In the genomic region with DNA sequence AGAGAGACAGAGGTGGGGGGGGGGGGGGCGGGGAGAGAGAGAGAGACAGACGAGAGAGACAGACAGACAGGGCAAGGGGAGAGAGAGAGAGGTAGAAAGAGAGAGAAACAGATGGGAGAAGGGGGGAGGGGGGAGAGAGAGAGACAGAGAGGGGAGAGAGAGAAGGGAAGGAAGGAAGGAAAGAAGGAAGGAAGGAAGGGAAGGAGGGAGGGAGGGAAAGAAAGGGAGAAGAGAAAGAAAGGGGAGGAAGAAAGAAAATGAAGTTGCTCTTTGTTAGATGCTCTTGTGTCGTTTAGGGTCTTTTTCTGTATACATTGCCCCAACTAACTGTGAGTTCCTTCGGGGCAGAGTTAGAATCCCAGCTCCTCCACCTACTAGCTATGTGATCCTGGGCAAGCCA, we compare ENCODE assay signal across 27 cellular contexts. TPM values are rescaled to one million over a fixed set of nuclear protein-coding genes. Genes with fewer than 3 reads are reported as not detected.
DNase-seq lines count a peak whose midpoint lies in the region; ATAC-seq, FAIRE-seq and TF ChIP-seq lines count a peak whose summit lies in the region.
"Had no signal": no experiment of that assay in that cellular context is flagged by ENCODE, and none has a peak within 500 bp of the region (broad histone marks: within the 10 kb centered on the region; RNA-seq: fewer than 3 reads in every experiment).

No MANE protein-coding gene starts in this region.

- in situ Hi-C loops in K562 (cut with MboI), result no loop called here

- no peak overlapping the region for H3K4me3 ChIP-seq in K562
- H3K4me3 ChIP-seq: BLaER1, GM12878 had no signal

- H2BK12ac ChIP-seq in H9 (ENCODE audit: insufficient read length, low read depth, low read length), result no peak overlapping the region

- no peak overlapping the region for H4K8ac ChIP-seq in H9 (replicated peaks; ENCODE audit: insufficient read length, low read depth, low read length)

- intact Hi-C loops in K562 (cut with micrococcal nuclease), result no loop called here

- no peaks in the 10 kb centered on the region for H3K36me3 Mint-ChIP-seq in H9 (ENCODE audit: insufficient read depth in 1 of 3, low read depth in 3 of 3)
- H3K36me3 Mint-ChIP-seq: CD14-positive monocyte; CD4-positive, alpha-beta memory T cell; CD4-positive, CD25-positive, alpha-beta regulatory T cell; CD8-positive, alpha-beta memory T cell had no signal

- POLR2A ChIA-PET in K562 (lab: Yijun Ruan, JAX), result no interaction called here

- no peak overlapping the region for H2BK15ac ChIP-seq in H9 (ENCODE audit: low read depth, low read length)

- TF ChIP-seq CTCF in H9 (conservative IDR thresholded peaks at IDR 0.05) (no peak), K562 (IDR thresholded peaks at IDR 0.05 in 2 of 3, conservative IDR thresholded peaks at IDR 0.05 in 1 of 3; ENCODE audit: insufficient read depth in 2 of 3, low read depth in 1 of 3, low read length in 3 of 3) (no peak)

- H2AK5ac ChIP-seq in H9 (ENCODE audit: insufficient read length, low read length), result no peak overlapping the region

- CTCF ChIA-PET in K562 (lab: Yijun Ruan, JAX; ENCODE audit: low intra/inter-chr PET ratio), result interaction anchor here (2.0 to 3.0 kb wide), 3 partner anchors 74 to 648 kb away, joined by 9 to 26 read pairs (median 12); no protein-coding TSS in a partner anchor

- H2BK120ac ChIP-seq in H9 (ENCODE audit: low read depth, low read length, poor library complexity, severe bottlenecking), result no peak overlapping the region

- no peak for TF ChIP-seq RAD21 in K562 (CRISPR knock-in tag; conservative IDR thresholded peaks at IDR 0.05 in 1 of 2, IDR thresholded peaks at IDR 0.05 in 1 of 2)

- H2BK5ac ChIP-seq in H9 (ENCODE audit: insufficient read length, low read length), result no peak overlapping the region

- BruUV-seq in K562 (replicated peaks; lab: Mats Ljungman, UMichigan), result no TSS peak

- H3K18ac ChIP-seq in H9 (ENCODE audit: insufficient read length, low read depth, low read length), result no peak overlapping the region

- peaks cover 29% of the 10 kb centered on the region for H3K27me3 Mint-ChIP-seq in H9 (ENCODE audit: low read depth)

- peaks cover 24 to 38% of the 10 kb centered on the region in 2 experiments for H3K4me1 Mint-ChIP-seq in H9

- H3T11ph ChIP-seq in H9 (ENCODE audit: low read length), result no peak overlapping the region

- no peak overlapping the region for H3K27ac ChIP-seq in H9 (ENCODE audit: insufficient read length, low read depth, low read length)
- no peak overlapping the region for H3K27ac ChIP-seq in K562 (ENCODE audit: extremely low read depth, low read depth, low read length)
- H3K27ac ChIP-seq: BLaER1 had no signal

- no peak for ATAC-seq in K562
- ATAC-seq in GM21619 (IDR thresholded peaks at IDR 0.05; ENCODE audit: unreplicated experiment), result no peak
- ATAC-seq: GM12878 had no signal

- H3K9me3 ChIP-seq in H9 (ENCODE audit: control insufficient read depth, low read depth, low read length), result no peaks in the 10 kb centered on the region
- H3K9me3 ChIP-seq in K562 (replicated peaks; ENCODE audit: control insufficient read depth, insufficient read depth, low read depth, low read length), result no peaks in the 10 kb centered on the region
- H3K9me3 ChIP-seq: BE2C, BLaER1 had no signal

- H3K79me2 ChIP-seq in H9 (ENCODE audit: insufficient read depth, low read length) (no peaks in the 10 kb centered on the region), K562 (ENCODE audit: control insufficient read depth, insufficient read depth, low read length) (no peaks in the 10 kb centered on the region)

- WGBS in H9 (ENCODE audit: extremely low coverage, insufficient read length, low lambda C conversion rate), result no CpG with 5 or more reads among the region's 4 CpGs
- WGBS in K562 (ENCODE audit: insufficient coverage, low coverage, missing lambda C conversion rate), result 4% methylated on average over 2 of the region's 4 CpGs

- H3K4ac ChIP-seq in H9 (ENCODE audit: low read depth, low read length), result no peak overlapping the region

- no peaks in the 10 kb centered on the region for H3K79me1 ChIP-seq in H9 (ENCODE audit: insufficient read depth, low read depth, low read length, poor library complexity, severe bottlenecking)

- H4K20me1 ChIP-seq in H9 (ENCODE audit: control insufficient read depth, insufficient read depth, insufficient read length) (no peaks in the 10 kb centered on the region), K562 (replicated peaks; ENCODE audit: control insufficient read depth, insufficient read depth, low read length) (no peaks in the 10 kb centered on the region)
- H4K20me1 ChIP-seq: BLaER1 had no signal

- peaks cover 3% of the 10 kb centered on the region for H3K23me2 ChIP-seq in H9 (ENCODE audit: insufficient read length, low read depth, low read length, poor library complexity, severe bottlenecking)

- no peak overlapping the region for H4K5ac ChIP-seq in H9 (ENCODE audit: insufficient read length, low read depth, low read length)

- no peak for FAIRE-seq in K562 (lab: Jason Lieb, UNC)
- FAIRE-seq: A204.1, GM12878, GM12892, GM18507, GM19239 had no signal

- no peak overlapping the region for H3K56ac ChIP-seq in H9 (ENCODE audit: insufficient read length, low read depth, low read length)

- no peaks in the 10 kb centered on the region; the same call in 1 of the 2 replicates for H3K4me1 ChIP-seq in H9 (ENCODE audit: insufficient read depth, low read length)
- peaks cover 0 to 4% of the 10 kb centered on the region in 2 experiments; a peak in 1 of 5 replicates for H3K4me1 ChIP-seq in K562 (replicated peaks in 1 of 2; ENCODE audit: control insufficient read depth in 2 of 2, insufficient read depth in 2 of 2, low read length in 2 of 2)
- H3K4me1 ChIP-seq: BE2C had no signal

- H3K4me2 ChIP-seq in H9 (ENCODE audit: insufficient read depth, insufficient read length, low read length), result no peak overlapping the region
- no peak overlapping the region for H3K4me2 ChIP-seq in K562 (ENCODE audit: insufficient read depth, low read length)
- H3K4me2 ChIP-seq: BLaER1 had no signal

- H3K14ac ChIP-seq in H9 (ENCODE audit: insufficient read depth, low read length), result no peak overlapping the region

- DNase-seq in H9 (peak; percentile 4), K562 (ENCODE audit: extremely low read depth in 1 of 4, low spot score in 3 of 4) (no peak), NCI-H526 (lab: John Stamatoyannopoulos, UW) (no peak)
- DNase-seq in activated CD4-positive, alpha-beta T cell treated with anti-CD3 and anti-CD28 coated beads for 48 hours, result no peak
- DNase-seq: 8988T; ACHN; BE2C; C1 segment of cervical spinal cord; CD4-positive, alpha-beta memory T cell; CD4-positive, CD25-positive, alpha-beta regulatory T cell; CD8-positive, alpha-beta memory T cell; COR-L47; DMS 273 treated with DMSO at 0.1 percent for 48 hours; DMS153; DMS53; DMS79; DND-41; EL; GDM1 had no signal

- no peak for TF ChIP-seq POLR2A in K562 (conservative IDR thresholded peaks at IDR 0.05)

- no peak for TF ChIP-seq EP300 in K562 (IDR thresholded peaks at IDR 0.05; ENCODE audit: low read length)

- H3K27me3 ChIP-seq in H9 (ENCODE audit: insufficient read depth, low read length) (no peaks in the 10 kb centered on the region; the same call in 1 of the 2 replicates), K562 (ENCODE audit: control insufficient read depth in 2 of 2, insufficient read depth in 2 of 2, low read length in 2 of 2) (peaks cover 18 to 48% of the 10 kb centered on the region in 2 experiments; a peak in 3 of 5 replicates)

- no peaks in the 10 kb centered on the region for H3K36me3 ChIP-seq in K562 (ENCODE audit: control insufficient read depth, insufficient read depth, low read length)
- H3K36me3 ChIP-seq: BE2C, BLaER1 had no signal

- H2AFZ ChIP-seq in H9 (ENCODE audit: low read length) (no peak overlapping the region), K562 (ENCODE audit: low read depth, low read length) (no peak overlapping the region)

- H3K9me3 Mint-ChIP-seq in H9, result no peaks in the 10 kb centered on the region; a peak in 2 of 5 replicates
- H3K9me3 Mint-ChIP-seq: CD14-positive monocyte; CD4-positive, alpha-beta memory T cell; CD4-positive, CD25-positive, alpha-beta regulatory T cell; CD8-positive, alpha-beta memory T cell had no signal

- no peak overlapping the region for H3K9ac ChIP-seq in H9 (ENCODE audit: extremely low read depth, insufficient read length, low read length)
- H3K9ac ChIP-seq in K562 (ENCODE audit: insufficient read depth in 1 of 2, low read depth in 2 of 2, low read length in 2 of 2), result no peak overlapping the region
- H3K9ac ChIP-seq: BLaER1 had no signal

- no peak overlapping the region for H3K27ac Mint-ChIP-seq in H9
- H3K27ac Mint-ChIP-seq: CD14-positive monocyte; CD4-positive, alpha-beta memory T cell; CD4-positive, CD25-positive, alpha-beta regulatory T cell had no signal

- H4K91ac ChIP-seq in H9 (ENCODE audit: insufficient read length, low read depth, low read length), result no peak overlapping the region

- H2BK20ac ChIP-seq in H9 (ENCODE audit: low read depth, low read length, poor library complexity, severe bottlenecking), result no peak overlapping the region

- no peak overlapping the region for H3K23ac ChIP-seq in H9 (ENCODE audit: insufficient read length, low read depth, low read length)

- H3K9me1 ChIP-seq in K562 (ENCODE audit: control insufficient read depth, insufficient read depth, low read length), result no peaks in the 10 kb centered on the region

- no peak overlapping the region for H3K4me3 Mint-ChIP-seq in H9
- H3K4me3 Mint-ChIP-seq: CD4-positive, alpha-beta memory T cell; CD4-positive, CD25-positive, alpha-beta regulatory T cell; CD8-positive, alpha-beta memory T cell had no signal

TF ChIP-seq in K562, 482 proteins besides CTCF, POLR2A, EP300 and RAD21 (continues in another document):
- TF ChIP-seq ZNF589 (CRISPR knock-in tag; IDR thresholded peaks at IDR 0.05; ENCODE audit: low read depth), result no peak
- TF ChIP-seq MTA3 (IDR thresholded peaks at IDR 0.05; ENCODE audit: borderline replicate concordance), result no peak
- no peak for TF ChIP-seq E2F3 (CRISPR knock-in tag; IDR thresholded peaks at IDR 0.05)

RNA-seq across cellular contexts. Expression of a gene that starts 19.0 kb away (rescaled TPM):
- 0.59 and 1.0 TPM in 2 replicates for total RNA-seq in H9 (2021)
- total RNA-seq in K562 (2011; cell fraction: chromatin; rRNA removed; ENCODE audit: low replicate concordance), result not detected in 2 replicates
- total RNA-seq in K562 (2011; cell fraction: nucleolus; rRNA removed), result not detected in 2 replicates
- not detected in 2 replicates for total RNA-seq in K562 (2011; cell fraction: nucleoplasm; rRNA removed)
- not detected in 2 replicates for total RNA-seq in K562 (2014; rRNA removed)
- total RNA-seq in K562 (2014; rRNA removed; fragmentation: Illumina TruSeq; extraction: Trizol), result not detected in 2 replicates
- total RNA-seq in K562 (2015; rRNA removed; fragmentation: Illumina TruSeq; extraction: Trizol), result not detected in 2 replicates
- total RNA-seq in K562 (2021), result 0.04 TPM in 1 of 2 replicates, not detected in the other
- polyA plus RNA-seq in K562 (2011; rRNA removed), result not detected in 2 replicates
- polyA plus RNA-seq in K562 (2011; cell fraction: cytosol; rRNA removed), result not detected in 2 replicates
- polyA plus RNA-seq in K562 (2011; cell fraction: nucleus; rRNA removed), result not detected in 2 replicates
- polyA plus RNA-seq in K562 (2012), result not detected in 2 replicates
- not detected in 2 replicates for polyA plus RNA-seq in K562 (2014; fragmentation: Illumina TruSeq; extraction: Trizol)
- polyA plus RNA-seq in K562 (2014; fragmentation: Nextera tagmentation; extraction: Ambion mirVana), result not detected
- polyA plus RNA-seq in K562 (2014; rRNA removed), result not detected in 2 replicates
- not detected in 2 replicates for polyA minus RNA-seq in K562 (2011; rRNA and poly(A)+ RNA removed)
- not detected in 2 replicates for polyA minus RNA-seq in K562 (2011; cell fraction: cytosol; rRNA and poly(A)+ RNA removed)
- not detected in 2 replicates for polyA minus RNA-seq in K562 (2011; cell fraction: nucleus; rRNA and poly(A)+ RNA removed)
- total RNA-seq: CD4-positive, CD25-positive, alpha-beta regulatory T cell; GM12878 had no signal
- polyA plus RNA-seq: CD4-positive, CD25-positive, alpha-beta regulatory T cell had no signal
